ENCODE assay signal across 8 cellular contexts in genomic region chr21:37542512-37542911, GRCh38.
"Had no signal": no experiment of that assay in that cellular context is flagged by ENCODE, and none has a peak within 500 bp of the region (broad histone marks: within the 10 kb centered on the region; RNA-seq: fewer than 3 reads in every experiment).

No MANE protein-coding gene starts in this region.

- H3K4me3 ChIP-seq: GM12878 had no signal

- ATAC-seq: GM12878 had no signal

- FAIRE-seq: G401.6, GM12891, GM12892, GM18507, GM19239 had no signal

- DNase-seq: GDM1, GF-D8 had no signal
